1 cellular context compared by ENCODE assay signal in genomic region chr15:45647828-45648227, GRCh38.
TF ChIP-seq lines count a peak whose summit lies in the region.

No MANE protein-coding gene starts in this region.

TF ChIP-seq in K562, 482 proteins besides CTCF, POLR2A, EP300 and RAD21:
- TF ChIP-seq TFE3 (CRISPR knock-in tag; IDR thresholded peaks at IDR 0.05) (peak; percentile 63), KDM2B (CRISPR knock-in tag; IDR thresholded peaks at IDR 0.05) (no peak), ATF2 (CRISPR knock-in tag; IDR thresholded peaks at IDR 0.05) (no peak), RFX1 (IDR thresholded peaks at IDR 0.05) (no peak), RBM25 (IDR thresholded peaks at IDR 0.05; ENCODE audit: low read depth, low read length, severe bottlenecking) (peak; percentile 59)
